Comparison of ENCODE assay signal across 19 cellular contexts in genomic region chr6:21150644-21151043, GRCh38.
"Had no signal": no experiment of that assay in that cellular context is flagged by ENCODE, and none has a peak within 500 bp of the region (broad histone marks: within the 10 kb centered on the region; RNA-seq: fewer than 3 reads in every experiment).

No MANE protein-coding gene starts in this region.

- H3K9me3 ChIP-seq: esophagus muscularis mucosa, gastrocnemius medialis, psoas muscle, right lobe of liver, tibial nerve had no signal

- H3K4me3 Mint-ChIP-seq: naive thymus-derived CD4-positive, alpha-beta T cell; stimulated activated effector memory CD8-positive, alpha-beta T cell treated with anti-CD3 and anti-CD28 coated beads, Interleukin-12 subunit alpha, Interleukin-12 subunit beta, amount 100 ng/mL, for 72 hours had no signal

- H3K27ac Mint-ChIP-seq: naive thymus-derived CD4-positive, alpha-beta T cell; stimulated activated effector memory CD8-positive, alpha-beta T cell treated with anti-CD3 and anti-CD28 coated beads, Interleukin-12 subunit alpha, Interleukin-12 subunit beta, amount 100 ng/mL, for 72 hours had no signal

- H3K4me3 ChIP-seq: esophagus muscularis mucosa, gastrocnemius medialis, psoas muscle, right lobe of liver, tibial nerve had no signal

- DNase-seq: effector memory CD4-positive, alpha-beta T cell; gastrocnemius medialis; kidney; left cardiac atrium; left ventricle myocardium superior; mesendoderm; naive thymus-derived CD4-positive, alpha-beta T cell; occipital lobe; psoas muscle; retina; right lobe of liver; stimulated activated CD4-positive, alpha-beta T cell treated with anti-CD3 and anti-CD28 coated beads, Interleukin-4, amount 100 ng/mL, for 1 hour; stimulated activated CD8-positive, alpha-beta memory T cell treated with anti-CD3 and anti-CD28 coated beads, Interleukin-4, amount 100 ng/mL, for 48 hours; stimulated activated naive CD8-positive, alpha-beta T cell treated with anti-CD3 and anti-CD28 coated beads, Interleukin-15, Interleukin-2, amounts not matched to agents 100 U/mL and 50 U/mL, for 24 hours had no signal

- H3K4me1 ChIP-seq: esophagus muscularis mucosa, gastrocnemius medialis, parathyroid adenoma, psoas muscle had no signal

- H2AFZ ChIP-seq: parathyroid adenoma had no signal

- H3K4me1 Mint-ChIP-seq: stimulated activated effector memory CD8-positive, alpha-beta T cell treated with anti-CD3 and anti-CD28 coated beads, Interleukin-12 subunit alpha, Interleukin-12 subunit beta, amount 100 ng/mL, for 72 hours had no signal

- H3K36me3 Mint-ChIP-seq: stimulated activated effector memory CD8-positive, alpha-beta T cell treated with anti-CD3 and anti-CD28 coated beads, Interleukin-12 subunit alpha, Interleukin-12 subunit beta, amount 100 ng/mL, for 72 hours had no signal

- H3K9ac ChIP-seq: parathyroid adenoma had no signal

- FAIRE-seq: kidney had no signal

- H3K9me3 Mint-ChIP-seq: stimulated activated effector memory CD8-positive, alpha-beta T cell treated with anti-CD3 and anti-CD28 coated beads, Interleukin-12 subunit alpha, Interleukin-12 subunit beta, amount 100 ng/mL, for 72 hours had no signal

- H3K27me3 ChIP-seq: esophagus muscularis mucosa, gastrocnemius medialis, right lobe of liver, tibial nerve had no signal

- H3K27ac ChIP-seq: epithelial cell of prostate, esophagus muscularis mucosa, gastrocnemius medialis, parathyroid adenoma, psoas muscle had no signal

- H3K36me3 ChIP-seq: esophagus muscularis mucosa, gastrocnemius medialis, right lobe of liver, tibial nerve had no signal

- H3K79me2 ChIP-seq: parathyroid adenoma had no signal

- ATAC-seq: gastrocnemius medialis; left cardiac atrium; left ventricle myocardium superior; naive thymus-derived CD4-positive, alpha-beta T cell; psoas muscle; stimulated activated effector memory CD8-positive, alpha-beta T cell treated with anti-CD3 and anti-CD28 coated beads, Interleukin-12 subunit alpha, Interleukin-12 subunit beta, amount 100 ng/mL, for 72 hours; stimulated activated naive CD8-positive, alpha-beta T cell treated with anti-CD3 and anti-CD28 coated beads, Interleukin-15, Interleukin-2, amounts not matched to agents 100 U/mL and 50 U/mL, for 24 hours had no signal

- H3K27me3 Mint-ChIP-seq: naive thymus-derived CD4-positive, alpha-beta T cell had no signal
